9 cellular contexts compared by ENCODE assay signal in genomic region chr10:79380125-79380917, GRCh38. TPM values are rescaled to one million over a fixed set of nuclear protein-coding genes. Genes with fewer than 3 reads are reported as not detected.
A peak's percentile ranks its signal among the peaks of the same experiment; 100 is the strongest.
DNase-seq lines count a peak whose midpoint lies in the region; ATAC-seq and TF ChIP-seq lines count a peak whose summit lies in the region.
"Had no signal": no experiment of that assay in that cellular context is flagged by ENCODE, and none has a peak within 500 bp of the region (broad histone marks: within the 10 kb centered on the region; RNA-seq: fewer than 3 reads in every experiment).

No MANE protein-coding gene starts in this region.

- H3K9ac ChIP-seq in mammary epithelial cell (ENCODE audit: insufficient read depth, low read length), result no peak overlapping the region

- no peaks in the 10 kb centered on the region for H3K36me3 Mint-ChIP-seq in Calu3 (ENCODE audit: insufficient read depth, unreplicated experiment)

- no peaks in the 10 kb centered on the region for H3K4me1 ChIP-seq in mammary epithelial cell (ENCODE audit: insufficient read depth, low read length)
- H3K4me1 ChIP-seq in suprapubic skin, result peaks cover 36% of the 10 kb centered on the region

- H3K4me3 Mint-ChIP-seq in Calu3 (ENCODE audit: low read depth, unreplicated experiment), result no peak overlapping the region

- no peak overlapping the region for H3K27ac ChIP-seq in mammary epithelial cell (ENCODE audit: insufficient read depth, low read depth, low read length)
- H3K27ac ChIP-seq in layer of hippocampus (ENCODE audit: low read depth, low read length), result peak overlapping the region; percentile 62
- H3K27ac ChIP-seq in suprapubic skin, result peak overlapping the region; percentile 2

- H3K4me2 ChIP-seq in mammary epithelial cell (ENCODE audit: insufficient read depth, low read depth, low read length), result no peak overlapping the region

- no peak for TF ChIP-seq POLR2A in suprapubic skin (IDR thresholded peaks at IDR 0.05)

- WGBS in mammary epithelial cell (ENCODE audit: low coverage, missing lambda C conversion rate), result 40% methylated on average over 12 of the region's 14 CpGs
- 51% methylated on average over 7 of the region's 14 CpGs for WGBS in suprapubic skin

- H3K4me3 ChIP-seq in mammary epithelial cell (replicated peaks in 1 of 3; ENCODE audit: insufficient read depth in 1 of 3, low read depth in 2 of 3, low read length in 3 of 3), result no peak overlapping the region
- no peak overlapping the region for H3K4me3 ChIP-seq in suprapubic skin

- CTCF ChIA-PET in mammary epithelial cell (lab: Charles Lee; ENCODE audit: low non-redundant PET), result no interaction called here
- CTCF ChIA-PET in Calu3 (lab: Charles Lee), result interaction anchor here (0.6 to 0.8 kb wide), 2 partner anchors 14 kb away, joined by 3 to 6 read pairs; no protein-coding TSS in a partner anchor

- no peak for TF ChIP-seq EP300 in suprapubic skin (IDR thresholded peaks at IDR 0.05)

- H3K79me2 ChIP-seq in mammary epithelial cell (ENCODE audit: insufficient read depth, low read length), result no peaks in the 10 kb centered on the region

- no peaks in the 10 kb centered on the region for H3K36me3 ChIP-seq in mammary epithelial cell (ENCODE audit: insufficient read depth, low read length)
- H3K36me3 ChIP-seq in suprapubic skin, result peaks cover 6% of the 10 kb centered on the region

- H3K4me1 Mint-ChIP-seq in Calu3 (ENCODE audit: low read depth, unreplicated experiment), result no peaks in the 10 kb centered on the region

- no peaks in the 10 kb centered on the region for H3K9me3 Mint-ChIP-seq in Calu3 (ENCODE audit: low read depth, unreplicated experiment)

- no peak for TF ChIP-seq CTCF in mammary epithelial cell (conservative IDR thresholded peaks at IDR 0.05 in 1 of 2, IDR thresholded peaks at IDR 0.05 in 1 of 2; ENCODE audit: extremely low read depth in 1 of 2, insufficient read depth in 1 of 2, low read depth in 1 of 2, low read length in 2 of 2)
- no peak for TF ChIP-seq CTCF in suprapubic skin (IDR thresholded peaks at IDR 0.05)
- no peak for TF ChIP-seq CTCF in Calu3 (IDR thresholded peaks at IDR 0.05; ENCODE audit: unreplicated experiment)

- intact Hi-C loops in mammary epithelial cell (cut with micrococcal nuclease) (no loop called here), Calu3 (cut with micrococcal nuclease; ENCODE audit: unreplicated experiment) (no loop called here)

- DNase-seq in LHCN-M2 (ENCODE audit: low read depth) (peak; percentile 71), mammary epithelial cell (no peak), suprapubic skin (ENCODE audit: low spot score in 2 of 2) (peak in 1 of 2 donors; percentile 80), Calu3 (no peak), NCI-H2171 (lab: John Stamatoyannopoulos, UW) (no peak), NK-92 (lab: John Stamatoyannopoulos, UW; ENCODE audit: unreplicated experiment) (no peak)
- DNase-seq: NCI-H226 had no signal

- no peaks in the 10 kb centered on the region for H3K27me3 ChIP-seq in mammary epithelial cell (ENCODE audit: insufficient read depth, low read length)
- no peaks in the 10 kb centered on the region for H3K27me3 ChIP-seq in layer of hippocampus (ENCODE audit: control insufficient read depth, insufficient read depth, low read length)
- no peaks in the 10 kb centered on the region for H3K27me3 ChIP-seq in suprapubic skin

- ATAC-seq in HG02938 (IDR thresholded peaks at IDR 0.05; ENCODE audit: unreplicated experiment), result no peak

- H3K27me3 Mint-ChIP-seq in Calu3 (ENCODE audit: unreplicated experiment), result peaks cover 8% of the 10 kb centered on the region

- H3K9me3 ChIP-seq in mammary epithelial cell (replicated peaks; ENCODE audit: insufficient read depth, low read length) (no peaks in the 10 kb centered on the region), suprapubic skin (no peaks in the 10 kb centered on the region)

- dilution Hi-C loops in mammary epithelial cell (cut with HindIII; ENCODE audit: low sequenced_read_pairs), result no loop called here

- H2AFZ ChIP-seq in mammary epithelial cell (ENCODE audit: low read depth, low read length), result peak overlapping the region; percentile 26

- in situ Hi-C loops in mammary epithelial cell (cut with MboI; ENCODE audit: low sequenced_read_pairs in 2 of 2), result no loop called here

- no peak overlapping the region for H3K27ac Mint-ChIP-seq in Calu3 (ENCODE audit: unreplicated experiment)

- BruUV-seq in mammary epithelial cell (replicated peaks; lab: Mats Ljungman, UMichigan) (no TSS peak), Calu3 (replicated peaks; lab: Mats Ljungman, UMichigan) (no TSS peak)

- no peaks in the 10 kb centered on the region for H4K20me1 ChIP-seq in mammary epithelial cell (ENCODE audit: insufficient read depth, low read length)

RNA-seq across cellular contexts. Expression of gene PPIF, which starts 33.1 kb away (rescaled TPM):
- total RNA-seq in LHCN-M2 (2014; rRNA removed) (37.6 and 43.8 TPM in 2 replicates), mammary epithelial cell (10 to 100 TPM; 32.0 to 78.1 TPM), suprapubic skin (10 to 100 TPM; 41.0 to 92.8 (median 71.1) TPM), Calu3 (2022) (77.2 and 86.2 TPM in 2 replicates)
- polyA plus RNA-seq in LHCN-M2 (2012), result 45.6 TPM
- polyA plus RNA-seq in mammary epithelial cell, result 136 TPM
- 94.0 TPM for polyA minus RNA-seq in mammary epithelial cell
